Comparison of ENCODE assay signal across 23 cellular contexts in the genomic region with DNA sequence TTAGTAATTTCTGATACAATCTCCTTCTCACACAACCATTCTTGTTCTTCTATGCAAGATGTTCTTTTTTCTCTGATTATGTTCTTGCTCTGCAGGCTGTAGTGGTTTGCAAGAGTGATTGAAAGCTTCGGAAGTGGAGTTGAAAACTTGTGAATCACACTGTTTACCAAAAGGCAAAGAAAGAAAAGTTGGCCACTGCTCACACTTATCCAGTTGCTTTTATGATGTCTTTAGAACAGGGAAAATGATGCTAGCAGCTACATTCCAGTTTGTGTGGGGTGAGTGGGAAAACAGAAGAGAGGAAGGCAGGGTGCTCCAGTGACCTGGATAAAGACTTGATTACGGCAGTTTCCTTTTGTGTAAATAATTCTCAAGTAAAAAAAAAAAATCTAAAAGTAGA.
DNase-seq lines count a peak whose midpoint lies in the region; ATAC-seq and TF ChIP-seq lines count a peak whose summit lies in the region.
"Had no signal": no experiment of that assay in that cellular context is flagged by ENCODE, and none has a peak within 500 bp of the region (broad histone marks: within the 10 kb centered on the region; RNA-seq: fewer than 3 reads in every experiment).

No MANE protein-coding gene starts in this region.

- H3K9me3 Mint-ChIP-seq in CD14-positive monocyte: no peaks in the 10 kb centered on the region
- H3K9me3 Mint-ChIP-seq in activated CD8-positive, alpha-beta T cell treated with anti-CD3 and anti-CD28 coated beads for 36 hours: no peaks in the 10 kb centered on the region
- H3K9me3 Mint-ChIP-seq: T-helper 1 cell treated with Interleukin-12 subunit alpha and Interleukin-12 subunit beta and Interleukin-4 antibody, amounts not matched to agents 30 μg/mL and 1 μg/mL, for 36 hours had no signal

- ATAC-seq in activated CD8-positive, alpha-beta T cell treated with anti-CD3 and anti-CD28 coated beads for 36 hours: no peak
- ATAC-seq: left cardiac atrium had no signal

- H3K79me1 ChIP-seq in mesenchymal stem cell (replicated peaks; ENCODE audit: low read length, poor library complexity, severe bottlenecking): no peaks in the 10 kb centered on the region

- H3K4me1 Mint-ChIP-seq in CD14-positive monocyte: no peaks in the 10 kb centered on the region
- no peaks in the 10 kb centered on the region for H3K4me1 Mint-ChIP-seq in activated CD8-positive, alpha-beta T cell treated with anti-CD3 and anti-CD28 coated beads for 36 hours (ENCODE audit: low read depth)

- no peak overlapping the region for H3K4me2 ChIP-seq in mesenchymal stem cell (ENCODE audit: low read length, poor library complexity, severe bottlenecking)

- no peak overlapping the region for H4K8ac ChIP-seq in mesenchymal stem cell (ENCODE audit: low read length)

- H2BK5ac ChIP-seq in mesenchymal stem cell (ENCODE audit: low read depth, low read length, poor library complexity, severe bottlenecking): no peak overlapping the region

- H3K18ac ChIP-seq in mesenchymal stem cell (ENCODE audit: low read depth in 1 of 2, low read length in 2 of 2): no peak overlapping the region

- CTCF ChIA-PET in activated CD8-positive, alpha-beta T cell treated with anti-CD3 and anti-CD28 coated beads for 36 hours (lab: Charles Lee): no interaction called here

- DNase-seq in LHCN-M2 (ENCODE audit: low read depth) (peak; percentile 57), cardiac fibroblast (ENCODE audit: low read depth in 2 of 2) (peak; percentile 21 to 23), mesenchymal stem cell (peak; percentile 60), stromal cell of bone marrow (ENCODE audit: low read depth) (peak; percentile 60), CD14-positive monocyte (ENCODE audit: low spot score) (no peak), cerebellar nuclear complex (lab: John Stamatoyannopoulos, UW) (no peak), SHP77 treated with DMSO at 0.1 percent for 48 hours (lab: John Stamatoyannopoulos, UW) (no peak)
- no peak for DNase-seq in activated CD8-positive, alpha-beta T cell treated with anti-CD3 and anti-CD28 coated beads for 36 hours
- DNase-seq: activated CD4-positive, alpha-beta T cell treated with anti-CD3 and anti-CD28 coated beads, Interleukin-2, amount 50 U/mL, for 48 hours; AML-193; anterior cingulate cortex; Caco-2; left cardiac atrium; midbrain; NCI-H1105 treated with DMSO at 0.1 percent for 48 hours; NCI-H526; OCI-M1; SHP77; stimulated activated naive CD4-positive, alpha-beta T cell; transverse colon had no signal

- H3K4me1 ChIP-seq in mesenchymal stem cell (ENCODE audit: control insufficient read depth, insufficient read depth, low read depth, low read length): no peaks in the 10 kb centered on the region
- H3K4me1 ChIP-seq: Caco-2 had no signal

- H2BK15ac ChIP-seq in mesenchymal stem cell (ENCODE audit: low read depth, poor library complexity, severe bottlenecking): no peak overlapping the region

- H3K36me3 ChIP-seq in mesenchymal stem cell (ENCODE audit: control insufficient read depth in 1 of 2, insufficient read depth in 2 of 2, low read depth in 1 of 2, low read length in 2 of 2): no peaks in the 10 kb centered on the region
- H3K36me3 ChIP-seq: right atrium auricular region, transverse colon had no signal

- no peak overlapping the region for H2AK5ac ChIP-seq in mesenchymal stem cell (ENCODE audit: low read length, severe bottlenecking)

- intact Hi-C loops in CD14-positive monocyte (cut with micrococcal nuclease): no loop called here
- intact Hi-C loops in activated CD8-positive, alpha-beta T cell treated with anti-CD3 and anti-CD28 coated beads for 36 hours (cut with micrococcal nuclease): no loop called here

- H3K4me3 Mint-ChIP-seq in CD14-positive monocyte: no peak overlapping the region
- no peak overlapping the region for H3K4me3 Mint-ChIP-seq in activated CD8-positive, alpha-beta T cell treated with anti-CD3 and anti-CD28 coated beads for 36 hours
- H3K4me3 Mint-ChIP-seq: T-helper 1 cell treated with Interleukin-12 subunit alpha and Interleukin-12 subunit beta and Interleukin-4 antibody, amounts not matched to agents 30 μg/mL and 1 μg/mL, for 36 hours had no signal

- TF ChIP-seq CTCF in cardiac fibroblast (IDR thresholded peaks at IDR 0.05; ENCODE audit: low read depth, low read length): no peak
- TF ChIP-seq CTCF in CD14-positive monocyte (IDR thresholded peaks at IDR 0.05): no peak
- TF ChIP-seq CTCF in activated CD8-positive, alpha-beta T cell treated with anti-CD3 and anti-CD28 coated beads for 36 hours (IDR thresholded peaks at IDR 0.05): no peak

- H3K14ac ChIP-seq in mesenchymal stem cell (ENCODE audit: low read length in 2 of 2): no peak overlapping the region

- H3K36me3 Mint-ChIP-seq in CD14-positive monocyte: no peaks in the 10 kb centered on the region
- no peaks in the 10 kb centered on the region for H3K36me3 Mint-ChIP-seq in activated CD8-positive, alpha-beta T cell treated with anti-CD3 and anti-CD28 coated beads for 36 hours (ENCODE audit: low read depth)

- H3K4me3 ChIP-seq in cardiac fibroblast (replicated peaks in 1 of 2; ENCODE audit: low read depth in 2 of 2, low read length in 2 of 2) (no peak overlapping the region), mesenchymal stem cell (ENCODE audit: insufficient read depth in 1 of 2, low read depth in 1 of 2, low read length in 2 of 2) (no peak overlapping the region)
- H3K4me3 ChIP-seq: coronary artery, right atrium auricular region, transverse colon had no signal

- no peak overlapping the region for H4K91ac ChIP-seq in mesenchymal stem cell (ENCODE audit: low read length)

- no peak overlapping the region for H3K9ac ChIP-seq in mesenchymal stem cell (ENCODE audit: low read length)

- no peak overlapping the region for H3K23ac ChIP-seq in mesenchymal stem cell (ENCODE audit: low read length in 2 of 2)

- POLR2A ChIA-PET in activated CD8-positive, alpha-beta T cell treated with anti-CD3 and anti-CD28 coated beads for 36 hours (lab: Charles Lee): interaction anchor here (0.6 kb wide), 1 partner anchor 60 kb away, joined by 3 read pairs; no protein-coding TSS in a partner anchor

- WGBS in mesenchymal stem cell: 8% methylated on average over 1 of the region's 2 CpGs

- no peak overlapping the region for H3K4ac ChIP-seq in mesenchymal stem cell (ENCODE audit: low read depth in 1 of 2, low read length in 2 of 2)

- H3K27me3 ChIP-seq in mesenchymal stem cell (ENCODE audit: control insufficient read depth in 1 of 2, insufficient read depth in 1 of 2, low read length in 2 of 2): no peaks in the 10 kb centered on the region
- H3K27me3 ChIP-seq: right atrium auricular region, transverse colon had no signal

- no peak overlapping the region for H3K27ac Mint-ChIP-seq in CD14-positive monocyte
- H3K27ac Mint-ChIP-seq in activated CD8-positive, alpha-beta T cell treated with anti-CD3 and anti-CD28 coated beads for 36 hours: no peak overlapping the region
- H3K27ac Mint-ChIP-seq: T-helper 1 cell treated with Interleukin-12 subunit alpha and Interleukin-12 subunit beta and Interleukin-4 antibody, amounts not matched to agents 30 μg/mL and 1 μg/mL, for 36 hours had no signal

- H2BK120ac ChIP-seq in mesenchymal stem cell (ENCODE audit: low read depth, low read length): no peak overlapping the region

- no peak overlapping the region for H2AFZ ChIP-seq in mesenchymal stem cell (ENCODE audit: low read depth, low read length)

- no peaks in the 10 kb centered on the region for H3K9me3 ChIP-seq in mesenchymal stem cell (ENCODE audit: control insufficient read depth, low read length)
- H3K9me3 ChIP-seq: Caco-2, right atrium auricular region, transverse colon had no signal

- no peaks in the 10 kb centered on the region for H3K27me3 Mint-ChIP-seq in CD14-positive monocyte (ENCODE audit: low read depth in 3 of 3)
- no peaks in the 10 kb centered on the region for H3K27me3 Mint-ChIP-seq in activated CD8-positive, alpha-beta T cell treated with anti-CD3 and anti-CD28 coated beads for 36 hours

- no peak overlapping the region for H2BK12ac ChIP-seq in mesenchymal stem cell (ENCODE audit: low read length in 2 of 2)

- H3K27ac ChIP-seq in mesenchymal stem cell (ENCODE audit: low read length, poor library complexity, severe bottlenecking): no peak overlapping the region
- H3K27ac ChIP-seq: coronary artery, right atrium auricular region, transverse colon had no signal

Comparison
In these comparisons a context has a peak if more than half of its experiments do, and no peak if none do; other contexts are left out.
1. DNase-seq: peak in LHCN-M2 (single experiment), cardiac fibroblast (2 of 2), mesenchymal stem cell (single experiment) and stromal cell of bone marrow (single experiment); none in CD14-positive monocyte (single experiment), cerebellar nuclear complex (0 of 2), SHP77 treated with DMSO at 0.1 percent for 48 hours (single experiment) and activated CD8-positive, alpha-beta T cell treated with anti-CD3 and anti-CD28 coated beads for 36 hours (single experiment).